In genomic region chr3:130095858-130096257, GRCh38 we compare ENCODE assay signal across 1 cellular context.
A peak's percentile ranks its signal among the peaks of the same experiment; 100 is the strongest.
TF ChIP-seq lines count a peak whose summit lies in the region.

No MANE protein-coding gene starts in this region.

TF ChIP-seq in HepG2, 621 proteins besides CTCF, POLR2A, EP300 and RAD21:
- TF ChIP-seq ZNF687 (CRISPR knock-in tag; IDR thresholded peaks at IDR 0.05) (peak; percentile 67; the same call in 1 of the 2 replicates), ZNF788 (CRISPR knock-in tag; IDR thresholded peaks at IDR 0.05; ENCODE audit: borderline replicate concordance) (0 out of 2 replicates have a peak, but pooled peaks have one; percentile 16), ZSCAN29 (CRISPR knock-in tag; conservative IDR thresholded peaks at IDR 0.05) (peak; percentile 89; the same call in 1 of the 2 replicates), ZSCAN31 (CRISPR knock-in tag; IDR thresholded peaks at IDR 0.05; ENCODE audit: low read depth) (0 out of 2 replicates have a peak, but pooled peaks have one; percentile 23), ZFX (CRISPR knock-in tag; IDR thresholded peaks at IDR 0.05; ENCODE audit: low read depth) (peak; percentile 49), ZNF772 (CRISPR knock-in tag; IDR thresholded peaks at IDR 0.05) (peak; percentile 35; the same call in 1 of the 2 replicates)
- TF ChIP-seq, protein P1, sequence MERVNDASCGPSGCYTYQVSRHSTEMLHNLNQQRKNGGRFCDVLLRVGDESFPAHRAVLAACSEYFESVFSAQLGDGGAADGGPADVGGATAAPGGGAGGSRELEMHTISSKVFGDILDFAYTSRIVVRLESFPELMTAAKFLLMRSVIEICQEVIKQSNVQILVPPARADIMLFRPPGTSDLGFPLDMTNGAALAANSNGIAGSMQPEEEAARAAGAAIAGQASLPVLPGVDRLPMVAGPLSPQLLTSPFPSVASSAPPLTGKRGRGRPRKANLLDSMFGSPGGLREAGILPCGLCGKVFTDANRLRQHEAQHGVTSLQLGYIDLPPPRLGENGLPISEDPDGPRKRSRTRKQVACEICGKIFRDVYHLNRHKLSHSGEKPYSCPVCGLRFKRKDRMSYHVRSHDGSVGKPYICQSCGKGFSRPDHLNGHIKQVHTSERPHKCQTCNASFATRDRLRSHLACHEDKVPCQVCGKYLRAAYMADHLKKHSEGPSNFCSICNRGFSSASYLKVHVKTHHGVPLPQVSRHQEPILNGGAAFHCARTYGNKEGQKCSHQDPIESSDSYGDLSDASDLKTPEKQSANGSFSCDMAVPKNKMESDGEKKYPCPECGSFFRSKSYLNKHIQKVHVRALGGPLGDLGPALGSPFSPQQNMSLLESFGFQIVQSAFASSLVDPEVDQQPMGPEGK (CRISPR knock-in tag; IDR thresholded peaks at IDR 0.05), result peak; percentile 45
- TF ChIP-seq, protein P2, sequence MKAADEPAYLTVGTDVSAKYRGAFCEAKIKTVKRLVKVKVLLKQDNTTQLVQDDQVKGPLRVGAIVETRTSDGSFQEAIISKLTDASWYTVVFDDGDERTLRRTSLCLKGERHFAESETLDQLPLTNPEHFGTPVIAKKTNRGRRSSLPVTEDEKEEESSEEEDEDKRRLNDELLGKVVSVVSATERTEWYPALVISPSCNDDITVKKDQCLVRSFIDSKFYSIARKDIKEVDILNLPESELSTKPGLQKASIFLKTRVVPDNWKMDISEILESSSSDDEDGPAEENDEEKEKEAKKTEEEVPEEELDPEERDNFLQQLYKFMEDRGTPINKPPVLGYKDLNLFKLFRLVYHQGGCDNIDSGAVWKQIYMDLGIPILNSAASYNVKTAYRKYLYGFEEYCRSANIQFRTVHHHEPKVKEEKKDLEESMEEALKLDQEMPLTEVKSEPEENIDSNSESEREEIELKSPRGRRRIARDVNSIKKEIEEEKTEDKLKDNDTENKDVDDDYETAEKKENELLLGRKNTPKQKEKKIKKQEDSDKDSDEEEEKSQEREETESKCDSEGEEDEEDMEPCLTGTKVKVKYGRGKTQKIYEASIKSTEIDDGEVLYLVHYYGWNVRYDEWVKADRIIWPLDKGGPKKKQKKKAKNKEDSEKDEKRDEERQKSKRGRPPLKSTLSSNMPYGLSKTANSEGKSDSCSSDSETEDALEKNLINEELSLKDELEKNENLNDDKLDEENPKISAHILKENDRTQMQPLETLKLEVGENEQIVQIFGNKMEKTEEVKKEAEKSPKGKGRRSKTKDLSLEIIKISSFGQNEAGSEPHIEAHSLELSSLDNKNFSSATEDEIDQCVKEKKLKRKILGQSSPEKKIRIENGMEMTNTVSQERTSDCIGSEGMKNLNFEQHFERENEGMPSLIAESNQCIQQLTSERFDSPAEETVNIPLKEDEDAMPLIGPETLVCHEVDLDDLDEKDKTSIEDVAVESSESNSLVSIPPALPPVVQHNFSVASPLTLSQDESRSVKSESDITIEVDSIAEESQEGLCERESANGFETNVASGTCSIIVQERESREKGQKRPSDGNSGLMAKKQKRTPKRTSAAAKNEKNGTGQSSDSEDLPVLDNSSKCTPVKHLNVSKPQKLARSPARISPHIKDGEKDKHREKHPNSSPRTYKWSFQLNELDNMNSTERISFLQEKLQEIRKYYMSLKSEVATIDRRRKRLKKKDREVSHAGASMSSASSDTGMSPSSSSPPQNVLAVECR (CRISPR knock-in tag; IDR thresholded peaks at IDR 0.05; ENCODE audit: borderline replicate concordance), result peak; percentile 20; the same call in 1 of the 2 replicates
- TF ChIP-seq, protein P3, sequence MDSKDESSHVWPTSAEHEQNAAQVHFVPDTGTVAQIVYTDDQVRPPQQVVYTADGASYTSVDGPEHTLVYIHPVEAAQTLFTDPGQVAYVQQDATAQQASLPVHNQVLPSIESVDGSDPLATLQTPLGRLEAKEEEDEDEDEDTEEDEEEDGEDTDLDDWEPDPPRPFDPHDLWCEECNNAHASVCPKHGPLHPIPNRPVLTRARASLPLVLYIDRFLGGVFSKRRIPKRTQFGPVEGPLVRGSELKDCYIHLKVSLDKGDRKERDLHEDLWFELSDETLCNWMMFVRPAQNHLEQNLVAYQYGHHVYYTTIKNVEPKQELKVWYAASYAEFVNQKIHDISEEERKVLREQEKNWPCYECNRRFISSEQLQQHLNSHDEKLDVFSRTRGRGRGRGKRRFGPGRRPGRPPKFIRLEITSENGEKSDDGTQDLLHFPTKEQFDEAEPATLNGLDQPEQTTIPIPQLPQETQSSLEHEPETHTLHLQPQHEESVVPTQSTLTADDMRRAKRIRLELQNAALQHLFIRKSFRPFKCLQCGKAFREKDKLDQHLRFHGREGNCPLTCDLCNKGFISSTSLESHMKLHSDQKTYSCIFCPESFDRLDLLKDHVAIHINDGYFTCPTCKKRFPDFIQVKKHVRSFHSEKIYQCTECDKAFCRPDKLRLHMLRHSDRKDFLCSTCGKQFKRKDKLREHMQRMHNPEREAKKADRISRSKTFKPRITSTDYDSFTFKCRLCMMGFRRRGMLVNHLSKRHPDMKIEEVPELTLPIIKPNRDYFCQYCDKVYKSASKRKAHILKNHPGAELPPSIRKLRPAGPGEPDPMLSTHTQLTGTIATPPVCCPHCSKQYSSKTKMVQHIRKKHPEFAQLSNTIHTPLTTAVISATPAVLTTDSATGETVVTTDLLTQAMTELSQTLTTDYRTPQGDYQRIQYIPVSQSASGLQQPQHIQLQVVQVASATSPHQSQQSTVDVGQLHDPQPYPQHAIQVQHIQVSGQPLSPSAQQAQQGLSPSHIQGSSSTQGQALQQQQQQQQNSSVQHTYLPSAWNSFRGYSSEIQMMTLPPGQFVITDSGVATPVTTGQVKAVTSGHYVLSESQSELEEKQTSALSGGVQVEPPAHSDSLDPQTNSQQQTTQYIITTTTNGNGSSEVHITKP (CRISPR knock-in tag; IDR thresholded peaks at IDR 0.05; ENCODE audit: low read depth), result 0 out of 2 replicates have a peak, but pooled peaks have one; percentile 36
